18 cellular contexts compared by ENCODE assay signal in genomic region chr5:143880178-143880577, GRCh38.
"Had no signal": no experiment of that assay in that cellular context is flagged by ENCODE, and none has a peak within 500 bp of the region (broad histone marks: within the 10 kb centered on the region; RNA-seq: fewer than 3 reads in every experiment).

No MANE protein-coding gene starts in this region.

- H3K9me3 ChIP-seq: gastrocnemius medialis, heart left ventricle, neutrophil, tibial artery, uterus had no signal

- H3K27ac ChIP-seq: gastrocnemius medialis, heart left ventricle, neutrophil, tibial artery, uterus had no signal

- DNase-seq: activated CD4-positive, alpha-beta T cell treated with anti-CD3 and anti-CD28 coated beads, Interleukin-2, amount 10 ng/mL, durations not matched to agents 7 days and 5 days; activated CD4-positive, CD25-positive, alpha-beta regulatory T cell; activated naive CD8-positive, alpha-beta T cell treated with anti-CD3 and anti-CD28 coated beads, Interleukin-2, amount 10 ng/mL, durations not matched to agents 7 days and 5 days; anterior cingulate cortex; erythroblast; gastrocnemius medialis; heart left ventricle; mammary epithelial cell; naive thymus-derived CD8-positive, alpha-beta T cell; posterior cingulate gyrus; stimulated activated CD4-positive, alpha-beta T cell treated with anti-CD3 and anti-CD28 coated beads, Interleukin-15, amount 100 ng/mL, for 24 hours; stimulated activated CD4-positive, alpha-beta T cell treated with anti-CD3 and anti-CD28 coated beads, Interleukin-4, amount 100 ng/mL, for 1 hour; stimulated activated naive B cell treated with anti-CD40 and anti-IgM and Interleukin-4, amounts not matched to agents 10 μg/mL and 1 μg/mL and 100 μg/mL, for 72 hours; T-helper 2 cell; tibial artery; uterus had no signal

- H3K4me3 ChIP-seq: gastrocnemius medialis, heart left ventricle, tibial artery, uterus had no signal

- H3K36me3 ChIP-seq: gastrocnemius medialis, heart left ventricle, neutrophil, tibial artery, uterus had no signal

- H3K27me3 ChIP-seq: gastrocnemius medialis, heart left ventricle, neutrophil, tibial artery, uterus had no signal

- FAIRE-seq: islet of Langerhans had no signal

- H3K4me1 ChIP-seq: gastrocnemius medialis, heart left ventricle, tibial artery, uterus had no signal
